In the genomic region with DNA sequence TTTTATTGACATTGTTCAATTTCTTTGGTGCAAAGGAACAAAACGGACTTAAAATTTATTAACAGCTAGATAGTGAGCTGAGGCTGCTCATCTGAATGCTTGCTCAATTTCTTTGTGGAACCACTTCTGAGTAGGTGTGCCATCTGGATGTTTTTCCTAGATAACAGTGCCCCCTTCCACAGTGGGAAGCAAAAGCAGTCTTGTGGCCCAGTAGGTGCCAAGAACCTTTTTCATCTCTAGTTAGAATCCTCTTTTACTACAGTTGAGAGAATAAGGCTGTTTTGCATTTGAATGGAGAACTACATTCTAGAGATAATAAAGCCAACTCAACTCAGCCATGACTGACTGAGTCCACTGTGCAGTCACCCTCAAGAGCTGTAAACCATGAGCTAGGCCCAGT, we compare ENCODE assay signal across 1 cellular context.
TF ChIP-seq lines count a peak whose summit lies in the region.

No MANE protein-coding gene starts in this region.

TF ChIP-seq in IMR-90, 13 proteins besides CTCF, POLR2A, EP300 and RAD21:
- TF ChIP-seq ELK1 (IDR thresholded peaks at IDR 0.05; ENCODE audit: borderline replicate concordance, low read depth, low read length): no peak
- no peak for TF ChIP-seq MAFK (IDR thresholded peaks at IDR 0.05; ENCODE audit: low read depth, low read length)
- no peak for TF ChIP-seq MAZ (IDR thresholded peaks at IDR 0.05; ENCODE audit: borderline replicate concordance, low read depth, low read length)
- TF ChIP-seq NFE2L2 (IDR thresholded peaks at IDR 0.05; ENCODE audit: low read depth, low read length): no peak
- TF ChIP-seq CHD1 (IDR thresholded peaks at IDR 0.05; ENCODE audit: low read depth, low read length): no peak
- TF ChIP-seq MXI1 (IDR thresholded peaks at IDR 0.05; ENCODE audit: borderline replicate concordance, low read depth, low read length): no peak
- TF ChIP-seq RFX5 (IDR thresholded peaks at IDR 0.05; ENCODE audit: low read depth, low read length): no peak
- no peak for TF ChIP-seq BHLHE40 (IDR thresholded peaks at IDR 0.05; ENCODE audit: low read depth, low read length)
- TF ChIP-seq, protein P1, sequence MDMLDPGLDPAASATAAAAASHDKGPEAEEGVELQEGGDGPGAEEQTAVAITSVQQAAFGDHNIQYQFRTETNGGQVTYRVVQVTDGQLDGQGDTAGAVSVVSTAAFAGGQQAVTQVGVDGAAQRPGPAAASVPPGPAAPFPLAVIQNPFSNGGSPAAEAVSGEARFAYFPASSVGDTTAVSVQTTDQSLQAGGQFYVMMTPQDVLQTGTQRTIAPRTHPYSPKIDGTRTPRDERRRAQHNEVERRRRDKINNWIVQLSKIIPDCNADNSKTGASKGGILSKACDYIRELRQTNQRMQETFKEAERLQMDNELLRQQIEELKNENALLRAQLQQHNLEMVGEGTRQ (IDR thresholded peaks at IDR 0.05; ENCODE audit: low read depth, low read length): no peak
- no peak for TF ChIP-seq CEBPB (IDR thresholded peaks at IDR 0.05; ENCODE audit: low read depth, low read length)
- TF ChIP-seq SMC3 (IDR thresholded peaks at IDR 0.05; ENCODE audit: low read depth, low read length): no peak
- no peak for TF ChIP-seq RCOR1 (IDR thresholded peaks at IDR 0.05; ENCODE audit: insufficient replicate concordance, low read length)
- TF ChIP-seq FOS (IDR thresholded peaks at IDR 0.05; ENCODE audit: low read depth, low read length): no peak
TF ChIP-seq in IMR-90: peak in this region for 0.
